Comparison of ENCODE assay signal across 9 cellular contexts in genomic region chr14:100191584-100192249, GRCh38. TPM values are rescaled to one million over a fixed set of nuclear protein-coding genes. Genes with fewer than 3 reads are reported as not detected.
A peak's percentile ranks its signal among the peaks of the same experiment; 100 is the strongest.
DNase-seq lines count a peak whose midpoint lies in the region; ATAC-seq and TF ChIP-seq lines count a peak whose summit lies in the region.
"Had no signal": no experiment of that assay in that cellular context is flagged by ENCODE, and none has a peak within 500 bp of the region (broad histone marks: within the 10 kb centered on the region; RNA-seq: fewer than 3 reads in every experiment).

No MANE protein-coding gene starts in this region.

- peak overlapping the region; percentile 51 for H3K4me3 Mint-ChIP-seq in central memory CD8-positive, alpha-beta T cell

- peak overlapping the region; percentile 73 for H3K4me2 ChIP-seq in Karpas-422 (ENCODE audit: low read depth, low read length, poor library complexity, severe bottlenecking)

- H3K4me3 ChIP-seq in ACC112 (ENCODE audit: low read depth, low read length): peak overlapping the region; percentile 71; the same call in 1 of the 2 replicates
- peak overlapping the region; percentile 64; the same call in 1 of the 2 replicates for H3K4me3 ChIP-seq in Karpas-422 (ENCODE audit: low read length)
- peak overlapping the region in 3 of 4 donors; percentile 58 to 67 (median 61) for H3K4me3 ChIP-seq in gastrocnemius medialis

- H4K20me1 ChIP-seq in Karpas-422 (ENCODE audit: insufficient read depth, low read depth, low read length): no peaks in the 10 kb centered on the region

- no peaks in the 10 kb centered on the region for H3K36me3 ChIP-seq in ACC112 (ENCODE audit: insufficient read depth, low read length)
- H3K36me3 ChIP-seq in Karpas-422 (ENCODE audit: insufficient read depth, low read length): no peaks in the 10 kb centered on the region
- no peaks in the 10 kb centered on the region for H3K36me3 ChIP-seq in gastrocnemius medialis

- H3K79me2 ChIP-seq in ACC112 (ENCODE audit: control insufficient read depth, insufficient read depth, low read length, unreplicated experiment) (no peaks in the 10 kb centered on the region), Karpas-422 (ENCODE audit: low read length) (no peaks in the 10 kb centered on the region)

- H3K4me1 ChIP-seq in ACC112 (ENCODE audit: control insufficient read depth, insufficient read depth, low read length, unreplicated experiment) (peaks cover 5% of the 10 kb centered on the region), Karpas-422 (ENCODE audit: low read length) (peaks cover 17% of the 10 kb centered on the region), gastrocnemius medialis (peaks cover 5 to 9% of the 10 kb centered on the region in 2 donors)

- no peaks in the 10 kb centered on the region for H3K27me3 Mint-ChIP-seq in central memory CD8-positive, alpha-beta T cell
- H3K27me3 Mint-ChIP-seq: CD8-positive, alpha-beta memory T cell had no signal

- DNase-seq in Karpas-422 (no peak), gastrocnemius medialis (no peak), NCI-H1930 (lab: John Stamatoyannopoulos, UW) (no peak)
- DNase-seq in central memory CD8-positive, alpha-beta T cell (ENCODE audit: low spot score in 2 of 2): no peak

- H3K9ac ChIP-seq in Karpas-422 (ENCODE audit: low read length): peak overlapping the region; percentile 71

- H3K27me3 ChIP-seq in ACC112 (ENCODE audit: insufficient read depth, low read length) (no peaks in the 10 kb centered on the region), Karpas-422 (ENCODE audit: low read length) (no peaks in the 10 kb centered on the region), gastrocnemius medialis (no peaks in the 10 kb centered on the region)

- TF ChIP-seq POLR2A in gastrocnemius medialis (IDR thresholded peaks at IDR 0.05): no peak

- peaks cover 7% of the 10 kb centered on the region for H3K36me3 Mint-ChIP-seq in central memory CD8-positive, alpha-beta T cell (ENCODE audit: insufficient read depth)
- H3K36me3 Mint-ChIP-seq: CD8-positive, alpha-beta memory T cell had no signal

- in situ Hi-C loops in gastrocnemius medialis (cut with MboI; ENCODE audit: low sequenced_read_pairs in 4 of 4): loop anchor here in 3 of 4 donors (5.0 to 25.0 kb wide), 2 partner anchors 204 to 209 kb away; no protein-coding TSS in a partner anchor

- no peaks in the 10 kb centered on the region for H3K9me3 Mint-ChIP-seq in central memory CD8-positive, alpha-beta T cell
- H3K9me3 Mint-ChIP-seq: CD8-positive, alpha-beta memory T cell had no signal

- TF ChIP-seq CTCF in gastrocnemius medialis (IDR thresholded peaks at IDR 0.05 in 4 of 5, conservative IDR thresholded peaks at IDR 0.05 in 1 of 5): no peak

- H3K27ac ChIP-seq in ACC112 (ENCODE audit: low read depth, low read length): no peak overlapping the region
- H3K27ac ChIP-seq in Karpas-422 (ENCODE audit: low read length): no peak overlapping the region
- peak overlapping the region in 3 of 4 donors; percentile 82 to 92 (median 82) for H3K27ac ChIP-seq in gastrocnemius medialis

- H3K9me3 ChIP-seq in Karpas-422 (ENCODE audit: low read length): no peaks in the 10 kb centered on the region
- H3K9me3 ChIP-seq in gastrocnemius medialis: no peaks in the 10 kb centered on the region

- peaks cover 12% of the 10 kb centered on the region for H3K4me1 Mint-ChIP-seq in central memory CD8-positive, alpha-beta T cell

- intact Hi-C loops in gastrocnemius medialis (cut with DNase I; ENCODE audit: low total_unique reads): loop anchor here (1.0 to 2.0 kb wide), 4 partner anchors 47 to 209 kb away; partner anchors contain the start of genes WDR25 and YY1

- H2AFZ ChIP-seq in ACC112 (ENCODE audit: low read length, unreplicated experiment) (peak overlapping the region; percentile 94), Karpas-422 (ENCODE audit: low read length) (no peak overlapping the region)

- no peak overlapping the region for H3K27ac Mint-ChIP-seq in central memory CD8-positive, alpha-beta T cell (ENCODE audit: low read depth)

- ATAC-seq in central memory CD8-positive, alpha-beta T cell (replicated peaks; ENCODE audit: extremely low read depth, poor library complexity, severe bottlenecking): no peak
- ATAC-seq in gastrocnemius medialis (no peak), GM21515 (IDR thresholded peaks at IDR 0.05; ENCODE audit: unreplicated experiment) (no peak), HG03460 (IDR thresholded peaks at IDR 0.05; ENCODE audit: unreplicated experiment) (no peak), GM18502 (IDR thresholded peaks at IDR 0.05; ENCODE audit: poor library complexity, unreplicated experiment) (no peak)

- no peaks in the 10 kb centered on the region for H3K9me2 ChIP-seq in Karpas-422 (replicated peaks; ENCODE audit: insufficient read depth, low read length)

RNA-seq across cellular contexts. Expression of gene DEGS2, which starts 32.3 kb away (rescaled TPM):
- total RNA-seq in Karpas-422 (2014; rRNA removed; shearing (Covaris generic); ENCODE audit: low replicate concordance): 0.43 TPM in 1 of 2 replicates, not detected in the other
- under 1 TPM in 3 of 4 donors, not detected in 1; 0.22 to 0.75 (median 0.66) TPM for total RNA-seq in gastrocnemius medialis

RNA-seq across cellular contexts. Expression of gene YY1, which starts 47.2 kb away (rescaled TPM):
- 95.9 and 115 TPM in 2 replicates for total RNA-seq in Karpas-422 (2014; rRNA removed; shearing (Covaris generic); ENCODE audit: low replicate concordance)
- 10 to 100 TPM; 39.3 to 48.7 (median 43.7) TPM for total RNA-seq in gastrocnemius medialis

Comparison
In these comparisons a context has a peak if more than half of its experiments do, and no peak if none do; other contexts are left out.
1. H3K27ac ChIP-seq: peak in gastrocnemius medialis (3 of 4); none in ACC112 (single experiment) and Karpas-422 (single experiment).
2. Peak in every context shown above with its lines, with median percentiles within 50 percentile points of each other: H3K4me3 ChIP-seq.